8 cellular contexts compared by ENCODE assay signal in the genomic region with DNA sequence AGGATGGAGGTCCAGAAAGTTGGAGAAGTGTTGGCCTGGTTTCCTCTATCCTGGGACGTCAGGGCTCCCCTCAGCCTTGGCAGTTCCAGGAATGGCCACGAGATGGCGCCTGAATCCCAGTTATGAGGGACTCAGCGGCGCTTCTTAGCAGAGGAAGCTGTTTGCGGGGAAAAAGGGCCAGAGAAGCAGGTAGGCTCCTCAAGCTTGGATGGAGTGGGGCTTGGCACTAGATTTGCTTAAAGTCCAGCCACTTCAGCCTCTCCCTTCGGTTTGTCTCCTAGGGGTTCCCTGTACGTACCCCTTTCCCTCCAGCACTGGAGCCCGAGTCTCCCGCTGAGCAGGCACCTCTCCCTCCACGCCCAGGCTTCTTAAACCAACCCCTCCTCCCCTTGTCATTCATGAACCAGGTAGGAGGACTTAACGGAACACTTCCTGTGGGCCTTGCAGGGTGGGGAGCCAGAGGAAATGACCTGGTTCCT. TPM values are rescaled to one million over a fixed set of nuclear protein-coding genes. Genes with fewer than 3 reads are reported as not detected.
DNase-seq lines count a peak whose midpoint lies in the region; ATAC-seq, FAIRE-seq and TF ChIP-seq lines count a peak whose summit lies in the region.

No MANE protein-coding gene starts in this region.

- BruUV-seq in HepG2 (replicated peaks; lab: Mats Ljungman, UMichigan): no TSS peak

- no peak overlapping the region for H2AFZ ChIP-seq in HepG2 (ENCODE audit: low read length)

- peak; percentile 89 for TF ChIP-seq RAD21 in HepG2 (CRISPR knock-in tag; IDR thresholded peaks at IDR 0.05)

- POLR2A ChIA-PET in HepG2 (lab: Yijun Ruan, JAX): interaction anchor here (1.4 kb wide), 1 partner anchor 55 kb away, joined by 4 read pairs; no protein-coding TSS in a partner anchor

- H3K27me3 ChIP-seq in HepG2 (ENCODE audit: control insufficient read depth in 1 of 2, insufficient read depth in 2 of 2, low read length in 2 of 2): peaks cover 6 to 40% of the 10 kb centered on the region in 2 experiments; a peak in 4 of 5 replicates

- peaks cover 8% of the 10 kb centered on the region; the same call in 1 of the 2 replicates for H3K4me1 ChIP-seq in HepG2 (ENCODE audit: insufficient read depth, low read length)

- FAIRE-seq in HepG2 (lab: Jason Lieb, UNC): peak; percentile 76

- no peak overlapping the region for H3K4me3 ChIP-seq in HepG2 (replicated peaks in 1 of 3; ENCODE audit: insufficient read depth in 1 of 3, low read depth in 2 of 3, low read length in 3 of 3)

- TF ChIP-seq EP300 in HepG2 (IDR thresholded peaks at IDR 0.05; ENCODE audit: low read depth in 2 of 2, low read length in 2 of 2): no peak
- TF ChIP-seq EP300 in HepG2 (CRISPR knock-in tag; IDR thresholded peaks at IDR 0.05; ENCODE audit: borderline replicate concordance): no peak

- ATAC-seq in HG02610 (IDR thresholded peaks at IDR 0.05; ENCODE audit: unreplicated experiment): peak; percentile 53
- ATAC-seq in HepG2: peak; percentile 87
- no peak for ATAC-seq in HG02623 (IDR thresholded peaks at IDR 0.05; ENCODE audit: unreplicated experiment)

- in situ Hi-C loops in HepG2 (cut with HindIII; ENCODE audit: extremely low pct_ligation_motif_present, low pct_unique_long_range_greater_than_20kb): loop anchor here (5.0 to 10.0 kb wide), 2 partner anchors 53 to 240 kb away; no protein-coding TSS in a partner anchor

- no peaks in the 10 kb centered on the region for H4K20me1 ChIP-seq in HepG2 (ENCODE audit: insufficient read depth, low read length)

- H3K4me2 ChIP-seq in HepG2 (ENCODE audit: low read depth, low read length): peak overlapping the region; percentile 51

- no peaks in the 10 kb centered on the region for H3K79me2 ChIP-seq in HepG2 (ENCODE audit: insufficient read depth, low read length)

- 5% methylated on average over 9 of the region's 12 CpGs for WGBS in HepG2 (ENCODE audit: low lambda C conversion rate)

- TF ChIP-seq CTCF in HepG2 (CRISPR knock-in tag; IDR thresholded peaks at IDR 0.05): peak; percentile 95

- CTCF ChIA-PET in HepG2 (lab: Yijun Ruan, JAX; ENCODE audit: low intra/inter-chr PET ratio, low total read pairs): interaction anchor here (0.7 to 4.6 kb wide), 6 partner anchors 26 to 240 kb away, joined by 3 to 95 read pairs (median 4); no protein-coding TSS in a partner anchor

- no peak overlapping the region for H3K27ac ChIP-seq in HepG2 (ENCODE audit: extremely low read length, insufficient read depth, low read length)

- no peaks in the 10 kb centered on the region for H3K9me3 ChIP-seq in HepG2 (ENCODE audit: low read length)

- intact Hi-C loops in HepG2 (cut with micrococcal nuclease; ENCODE audit: unreplicated experiment): loop anchor here (1.0 to 10.0 kb wide), 3 partner anchors 53 to 240 kb away; a partner anchor contains a TSS

- H3K36me3 ChIP-seq in HepG2 (replicated peaks in 1 of 2; ENCODE audit: control insufficient read depth in 1 of 2, insufficient read depth in 2 of 2, low read length in 2 of 2): no peaks in the 10 kb centered on the region

- no peak for TF ChIP-seq POLR2A in HepG2 (IDR thresholded peaks at IDR 0.05; ENCODE audit: insufficient read depth in 1 of 2, low read depth in 2 of 2, low read length in 2 of 2)

- peak; percentile 67 for DNase-seq in COLO829 (ENCODE audit: low spot score)
- DNase-seq in NCI-H345 (lab: John Stamatoyannopoulos, UW): peak; percentile 86
- peak; percentile 93 to 94 for DNase-seq in activated CD4-positive, alpha-beta T cell treated with anti-CD3 and anti-CD28 coated beads for 24 hours (ENCODE audit: low read depth in 2 of 2)
- peak; percentile 86 for DNase-seq in cerebellum (ENCODE audit: low spot score)
- peak; percentile 62 for DNase-seq in HepG2 (ENCODE audit: low spot score)
- peak; percentile 80 to 92 for DNase-seq in stimulated activated CD4-positive, alpha-beta T cell treated with anti-CD3 and anti-CD28 coated beads, Interleukin-4, amount 100 ng/mL, for 4 hours

- H3K9ac ChIP-seq in HepG2 (ENCODE audit: insufficient read depth, low read depth, low read length): no peak overlapping the region

TF ChIP-seq in HepG2, 621 proteins besides CTCF, POLR2A, EP300 and RAD21 (continues in another document):
- 0 out of 2 replicates have a peak, but pooled peaks have one; percentile 25 for TF ChIP-seq ZNF501 (CRISPR knock-in tag; IDR thresholded peaks at IDR 0.05)
- TF ChIP-seq, protein P1, sequence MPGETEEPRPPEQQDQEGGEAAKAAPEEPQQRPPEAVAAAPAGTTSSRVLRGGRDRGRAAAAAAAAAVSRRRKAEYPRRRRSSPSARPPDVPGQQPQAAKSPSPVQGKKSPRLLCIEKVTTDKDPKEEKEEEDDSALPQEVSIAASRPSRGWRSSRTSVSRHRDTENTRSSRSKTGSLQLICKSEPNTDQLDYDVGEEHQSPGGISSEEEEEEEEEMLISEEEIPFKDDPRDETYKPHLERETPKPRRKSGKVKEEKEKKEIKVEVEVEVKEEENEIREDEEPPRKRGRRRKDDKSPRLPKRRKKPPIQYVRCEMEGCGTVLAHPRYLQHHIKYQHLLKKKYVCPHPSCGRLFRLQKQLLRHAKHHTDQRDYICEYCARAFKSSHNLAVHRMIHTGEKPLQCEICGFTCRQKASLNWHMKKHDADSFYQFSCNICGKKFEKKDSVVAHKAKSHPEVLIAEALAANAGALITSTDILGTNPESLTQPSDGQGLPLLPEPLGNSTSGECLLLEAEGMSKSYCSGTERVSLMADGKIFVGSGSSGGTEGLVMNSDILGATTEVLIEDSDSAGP (CRISPR knock-in tag; IDR thresholded peaks at IDR 0.05; ENCODE audit: borderline replicate concordance): peak; percentile 29; the same call in 1 of the 2 replicates
- TF ChIP-seq KDM2A (CRISPR knock-in tag; IDR thresholded peaks at IDR 0.05; ENCODE audit: borderline replicate concordance, low read depth): peak; percentile 52; the same call in 1 of the 2 replicates
- no peak for TF ChIP-seq PHB2 (IDR thresholded peaks at IDR 0.05; ENCODE audit: partially characterized antibody)
- TF ChIP-seq TEAD3 (CRISPR knock-in tag; optimal IDR thresholded peaks at IDR 0.05; ENCODE audit: borderline replicate concordance): peak; percentile 59
- no peak for TF ChIP-seq KLF15 (CRISPR knock-in tag; IDR thresholded peaks at IDR 0.05; ENCODE audit: borderline replicate concordance)
- TF ChIP-seq ZNF615 (CRISPR knock-in tag; IDR thresholded peaks at IDR 0.05; ENCODE audit: borderline replicate concordance): 0 out of 2 replicates have a peak, but pooled peaks have one; percentile 24
- peak; percentile 95 for TF ChIP-seq STAG1 (CRISPR knock-in tag; IDR thresholded peaks at IDR 0.05)
- no peak for TF ChIP-seq ZFP82 (CRISPR knock-in tag; IDR thresholded peaks at IDR 0.05; ENCODE audit: borderline replicate concordance)

RNA-seq across cellular contexts. Expression of a gene that starts 32.0 kb away (rescaled TPM):
- total RNA-seq in cerebellum (0.18 TPM), HepG2 (2016; rRNA removed; fragmentation: Illumina TruSeq; extraction: Trizol) (0.62 and 0.88 TPM in 2 replicates)
- total RNA-seq in HepG2 (2016; cell fraction: cytosol; rRNA removed; fragmentation: Illumina TruSeq; extraction: Trizol; ENCODE audit: low read depth): 0.35 and 0.40 TPM in 2 replicates
- 0.42 and 0.65 TPM in 2 replicates for total RNA-seq in HepG2 (2016; cell fraction: insoluble cytoplasmic fraction; rRNA removed; fragmentation: Illumina TruSeq; extraction: Trizol)
- 0.52 and 0.53 TPM in 2 replicates for total RNA-seq in HepG2 (2016; cell fraction: membrane; rRNA removed; fragmentation: Illumina TruSeq; extraction: Trizol)
- total RNA-seq in HepG2 (2016; cell fraction: nucleus; rRNA removed; fragmentation: Illumina TruSeq; extraction: Trizol): 0.38 and 0.71 TPM in 2 replicates
- polyA plus RNA-seq in HepG2 (2011; rRNA removed): 0.13 and 0.22 TPM in 2 replicates
- polyA plus RNA-seq in HepG2 (2011; cell fraction: cytosol; rRNA removed): 0.13 and 0.24 TPM in 2 replicates
- 0.12 and 0.23 TPM in 2 replicates for polyA plus RNA-seq in HepG2 (2011; cell fraction: nucleus; rRNA removed)
- polyA plus RNA-seq in HepG2 (2012): 0.16 TPM in 1 of 2 replicates, not detected in the other
- 0.12 and 0.17 TPM in 2 replicates for polyA plus RNA-seq in HepG2 (2016; cell fraction: cytosol; fragmentation: Illumina TruSeq; extraction: Trizol; ENCODE audit: low read depth)
- 0.46 and 0.58 TPM in 2 replicates for polyA plus RNA-seq in HepG2 (2016; cell fraction: insoluble cytoplasmic fraction; fragmentation: Illumina TruSeq; extraction: Trizol; ENCODE audit: low read depth)
- polyA plus RNA-seq in HepG2 (2016; cell fraction: membrane; fragmentation: Illumina TruSeq; extraction: Trizol; ENCODE audit: low read depth): 0.20 and 0.32 TPM in 2 replicates
- polyA plus RNA-seq in HepG2 (2016; cell fraction: nucleus; fragmentation: Illumina TruSeq; extraction: Trizol; ENCODE audit: insufficient read depth, low read depth): 0.37 and 0.77 TPM in 2 replicates
- 0.96 and 5.4 TPM in 2 replicates for polyA minus RNA-seq in HepG2 (2011; rRNA and poly(A)+ RNA removed; ENCODE audit: low replicate concordance)
- polyA minus RNA-seq in HepG2 (2011; cell fraction: cytosol; rRNA and poly(A)+ RNA removed): not detected in 2 replicates
- 0.37 and 0.39 TPM in 2 replicates for polyA minus RNA-seq in HepG2 (2011; cell fraction: nucleus; rRNA and poly(A)+ RNA removed)

RNA-seq across cellular contexts. Expression of a gene that starts 51.2 kb away (rescaled TPM):
- 8.1 TPM for total RNA-seq in cerebellum
- total RNA-seq in HepG2 (2016; rRNA removed; fragmentation: Illumina TruSeq; extraction: Trizol): 35.6 and 42.0 TPM in 2 replicates
- 45.9 and 49.6 TPM in 2 replicates for total RNA-seq in HepG2 (2016; cell fraction: cytosol; rRNA removed; fragmentation: Illumina TruSeq; extraction: Trizol; ENCODE audit: low read depth)
- total RNA-seq in HepG2 (2016; cell fraction: insoluble cytoplasmic fraction; rRNA removed; fragmentation: Illumina TruSeq; extraction: Trizol): 32.9 and 43.5 TPM in 2 replicates
- total RNA-seq in HepG2 (2016; cell fraction: membrane; rRNA removed; fragmentation: Illumina TruSeq; extraction: Trizol): 78.4 and 79.4 TPM in 2 replicates
- 20.2 and 26.8 TPM in 2 replicates for total RNA-seq in HepG2 (2016; cell fraction: nucleus; rRNA removed; fragmentation: Illumina TruSeq; extraction: Trizol)
- 158 and 166 TPM in 2 replicates for polyA plus RNA-seq in HepG2 (2011; rRNA removed)
- polyA plus RNA-seq in HepG2 (2011; cell fraction: cytosol; rRNA removed): 196 and 254 TPM in 2 replicates
- polyA plus RNA-seq in HepG2 (2011; cell fraction: nucleus; rRNA removed): 52.2 and 66.1 TPM in 2 replicates
- polyA plus RNA-seq in HepG2 (2012): 56.7 and 66.7 TPM in 2 replicates
- 79.2 and 85.4 TPM in 2 replicates for polyA plus RNA-seq in HepG2 (2016; cell fraction: cytosol; fragmentation: Illumina TruSeq; extraction: Trizol; ENCODE audit: low read depth)
- 57.7 and 57.9 TPM in 2 replicates for polyA plus RNA-seq in HepG2 (2016; cell fraction: insoluble cytoplasmic fraction; fragmentation: Illumina TruSeq; extraction: Trizol; ENCODE audit: low read depth)
- polyA plus RNA-seq in HepG2 (2016; cell fraction: membrane; fragmentation: Illumina TruSeq; extraction: Trizol; ENCODE audit: low read depth): 101 and 110 TPM in 2 replicates
- 41.5 and 46.3 TPM in 2 replicates for polyA plus RNA-seq in HepG2 (2016; cell fraction: nucleus; fragmentation: Illumina TruSeq; extraction: Trizol; ENCODE audit: insufficient read depth, low read depth)
- polyA minus RNA-seq in HepG2 (2011; rRNA and poly(A)+ RNA removed; ENCODE audit: low replicate concordance): 0.21 and 97.7 TPM in 2 replicates
- 44.5 and 48.8 TPM in 2 replicates for polyA minus RNA-seq in HepG2 (2011; cell fraction: cytosol; rRNA and poly(A)+ RNA removed)
- 41.1 and 55.3 TPM in 2 replicates for polyA minus RNA-seq in HepG2 (2011; cell fraction: nucleus; rRNA and poly(A)+ RNA removed)
